ENCODE assay signal across 9 cellular contexts in the genomic region with DNA sequence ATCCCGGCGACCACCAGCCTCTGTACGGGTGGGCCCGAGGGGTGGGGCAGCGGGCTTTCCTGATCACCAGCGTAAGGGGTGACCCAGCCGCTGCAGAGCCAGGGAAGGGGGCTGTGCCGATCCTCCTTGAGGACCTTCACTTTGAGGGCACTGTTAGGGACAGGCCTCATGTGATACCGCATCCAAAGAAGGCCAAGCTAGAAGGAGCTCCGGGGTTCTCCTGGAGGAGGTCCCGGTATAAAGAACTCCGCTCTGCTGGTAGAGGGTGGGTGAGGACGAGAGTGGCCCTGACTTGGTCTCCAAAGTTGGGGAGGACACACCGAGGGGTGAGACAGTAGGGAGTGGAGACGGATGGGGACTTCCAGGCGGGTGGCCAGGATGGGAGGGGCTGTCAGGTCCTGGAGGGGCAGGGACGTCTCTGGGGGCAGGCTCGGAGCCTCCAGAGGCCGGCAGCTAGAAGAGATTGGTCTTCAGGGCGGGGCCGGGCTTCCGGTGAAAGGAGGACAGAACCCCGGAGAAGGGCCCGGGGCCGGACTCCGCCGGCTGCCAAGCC. TPM values are rescaled to one million over a fixed set of nuclear protein-coding genes. Genes with fewer than 3 reads are reported as not detected.
DNase-seq lines count a peak whose midpoint lies in the region; ATAC-seq and TF ChIP-seq lines count a peak whose summit lies in the region.
"Had no signal": no experiment of that assay in that cellular context is flagged by ENCODE, and none has a peak within 500 bp of the region (broad histone marks: within the 10 kb centered on the region; RNA-seq: fewer than 3 reads in every experiment).

No MANE protein-coding gene starts in this region.

- H3K79me2 ChIP-seq in fibroblast of lung (ENCODE audit: control insufficient read depth, insufficient read depth, low read length), result no peaks in the 10 kb centered on the region

- ATAC-seq in Right ventricle myocardium inferior (peak; percentile 35), HG03432 (IDR thresholded peaks at IDR 0.05; ENCODE audit: unreplicated experiment) (no peak)

- intact Hi-C loops in Right ventricle myocardium inferior (cut with DNase I) (no loop called here), cardiac septum (cut with DNase I) (loop anchor here (1.0 to 5.0 kb wide), 3 partner anchors 15 to 193 kb away; partner anchors contain the start of genes CLPB and INPPL1)

- H3K9me3 ChIP-seq in fibroblast of lung (ENCODE audit: control insufficient read depth, insufficient read depth, low read depth, low read length), result no peaks in the 10 kb centered on the region
- no peaks in the 10 kb centered on the region for H3K9me3 ChIP-seq in neutrophil

- H3K27me3 ChIP-seq in fibroblast of lung (ENCODE audit: control insufficient read depth, insufficient read depth, low read length) (peaks cover 27% of the 10 kb centered on the region), neutrophil (peaks cover 63% of the 10 kb centered on the region)

- 0 out of 2 replicates have a peak, but pooled peaks have one; percentile 18 for TF ChIP-seq POLR2A in Raji (IDR thresholded peaks at IDR 0.05; ENCODE audit: insufficient read depth, low read depth, low read length)

- peaks cover 14% of the 10 kb centered on the region for H3K36me3 ChIP-seq in fibroblast of lung (ENCODE audit: control insufficient read depth, insufficient read depth, low read length)
- peaks cover 45% of the 10 kb centered on the region for H3K36me3 ChIP-seq in neutrophil

- peak overlapping the region; percentile 68 for H3K4me2 ChIP-seq in fibroblast of lung (ENCODE audit: extremely low read depth, insufficient read depth, low read length)

- no peak overlapping the region for H3K9ac ChIP-seq in fibroblast of lung (ENCODE audit: insufficient read depth, low read length)

- H3K27ac ChIP-seq in fibroblast of lung (ENCODE audit: insufficient read depth, low read length) (no peak overlapping the region), neutrophil (no peak overlapping the region)

- peak overlapping the region in 2 of 4 experiments; percentile 12 to 22 for H3K4me3 ChIP-seq in fibroblast of lung (replicated peaks in 1 of 4; ENCODE audit: control extremely low read depth in 1 of 4, insufficient read depth in 1 of 4, low read depth in 3 of 4, low read length in 4 of 4)
- peak overlapping the region; percentile 17 to 38 for H3K4me3 ChIP-seq in neutrophil (ENCODE audit: low read depth in 1 of 2, low read length in 1 of 2)

- peaks cover 3% of the 10 kb centered on the region for H3K4me1 ChIP-seq in fibroblast of lung (ENCODE audit: control insufficient read depth, extremely low read depth, insufficient read depth, low read length)
- H3K4me1 ChIP-seq in neutrophil (ENCODE audit: control insufficient read depth in 1 of 2, insufficient read depth in 1 of 2, low read depth in 1 of 2, low read length in 1 of 2), result peaks cover 14 to 30% of the 10 kb centered on the region in 2 experiments

- TF ChIP-seq CTCF in fibroblast of lung (conservative IDR thresholded peaks at IDR 0.05 in 1 of 2, IDR thresholded peaks at IDR 0.05 in 1 of 2; ENCODE audit: low read depth in 1 of 2, low read length in 2 of 2), result no peak
- no peak for TF ChIP-seq CTCF in neutrophil (IDR thresholded peaks at IDR 0.05)

- peaks cover 2% of the 10 kb centered on the region for H4K20me1 ChIP-seq in fibroblast of lung (ENCODE audit: control insufficient read depth, extremely low read depth, insufficient read depth, low read length)

- no peak overlapping the region for H2AFZ ChIP-seq in fibroblast of lung (ENCODE audit: low read length)

- DNase-seq in Right ventricle myocardium inferior (ENCODE audit: missing footprints) (peak; percentile 85), cardiac septum (ENCODE audit: low spot score) (no peak), fibroblast of lung (ENCODE audit: low read depth in 2 of 2) (peak; percentile 47 to 70), NCI-H2227 treated with DMSO at 0.1 percent for 48 hours (lab: John Stamatoyannopoulos, UW) (no peak)
- DNase-seq in activated CD4-positive, CD25-positive, alpha-beta regulatory T cell treated with anti-CD3 and anti-CD28 coated beads, Interleukin-2, amount 50 U/mL, for 72 hours, result no peak

RNA-seq across cellular contexts. Expression of gene PHOX2A, which starts 4.6 kb away (rescaled TPM):
- not detected for total RNA-seq in Right ventricle myocardium inferior
- not detected for total RNA-seq in cardiac septum
- total RNA-seq in fibroblast of lung, result not detected in 2 replicates
- polyA plus RNA-seq in fibroblast of lung, result not detected in 2 replicates
- polyA plus RNA-seq in fibroblast of lung (2012), result not detected in 2 replicates
- polyA minus RNA-seq in fibroblast of lung (ENCODE audit: low replicate concordance), result not detected in 2 replicates
- total RNA-seq: temporal lobe had no signal

RNA-seq across cellular contexts. Expression of gene INPPL1, which starts 14.8 kb away (rescaled TPM):
- 130 TPM for total RNA-seq in Right ventricle myocardium inferior
- total RNA-seq in cardiac septum, result 132 TPM
- 62.9 and 102 TPM in 2 replicates for total RNA-seq in fibroblast of lung
- 60.3 and 76.9 TPM in 2 replicates for polyA plus RNA-seq in fibroblast of lung
- 45.6 and 57.1 TPM in 2 replicates for polyA plus RNA-seq in fibroblast of lung (2012)
- polyA minus RNA-seq in fibroblast of lung (ENCODE audit: low replicate concordance), result 152 and 169 TPM in 2 replicates

RNA-seq across cellular contexts. Expression of gene FOLR2, which starts 22.8 kb away (rescaled TPM):
- total RNA-seq in Right ventricle myocardium inferior (33.1 TPM), cardiac septum (11.7 TPM), fibroblast of lung (not detected in 2 replicates)
- not detected in 2 replicates for polyA plus RNA-seq in fibroblast of lung
- not detected in 2 replicates for polyA plus RNA-seq in fibroblast of lung (2012)
- polyA minus RNA-seq in fibroblast of lung (ENCODE audit: low replicate concordance), result not detected in 2 replicates

RNA-seq across cellular contexts. Expression of gene FOLR1, which starts 47.4 kb away (rescaled TPM):
- total RNA-seq in Right ventricle myocardium inferior (1.2 TPM), cardiac septum (0.22 TPM), fibroblast of lung (not detected in 2 replicates)
- polyA plus RNA-seq in fibroblast of lung, result 0.14 and 0.15 TPM in 2 replicates
- polyA plus RNA-seq in fibroblast of lung (2012), result 0.22 and 0.28 TPM in 2 replicates
- not detected in 2 replicates for polyA minus RNA-seq in fibroblast of lung (ENCODE audit: low replicate concordance)

Comparison
In these comparisons a context has a peak if more than half of its experiments do, and no peak if none do; other contexts are left out.
1. DNase-seq: peak in Right ventricle myocardium inferior (single experiment) and fibroblast of lung (2 of 2); none in cardiac septum (single experiment), activated CD4-positive, CD25-positive, alpha-beta regulatory T cell treated with anti-CD3 and anti-CD28 coated beads, Interleukin-2, amount 50 U/mL, for 72 hours (single experiment) and NCI-H2227 treated with DMSO at 0.1 percent for 48 hours (single experiment).
2. RNA of gene FOLR2, which starts 22.8 kb away (total RNA-seq): 33.1 TPM in Right ventricle myocardium inferior (single experiment) and 11.7 TPM in cardiac septum (single experiment); not detected in fibroblast of lung; every median in the first group is over 10 times any median in the second.